In the genomic region with DNA sequence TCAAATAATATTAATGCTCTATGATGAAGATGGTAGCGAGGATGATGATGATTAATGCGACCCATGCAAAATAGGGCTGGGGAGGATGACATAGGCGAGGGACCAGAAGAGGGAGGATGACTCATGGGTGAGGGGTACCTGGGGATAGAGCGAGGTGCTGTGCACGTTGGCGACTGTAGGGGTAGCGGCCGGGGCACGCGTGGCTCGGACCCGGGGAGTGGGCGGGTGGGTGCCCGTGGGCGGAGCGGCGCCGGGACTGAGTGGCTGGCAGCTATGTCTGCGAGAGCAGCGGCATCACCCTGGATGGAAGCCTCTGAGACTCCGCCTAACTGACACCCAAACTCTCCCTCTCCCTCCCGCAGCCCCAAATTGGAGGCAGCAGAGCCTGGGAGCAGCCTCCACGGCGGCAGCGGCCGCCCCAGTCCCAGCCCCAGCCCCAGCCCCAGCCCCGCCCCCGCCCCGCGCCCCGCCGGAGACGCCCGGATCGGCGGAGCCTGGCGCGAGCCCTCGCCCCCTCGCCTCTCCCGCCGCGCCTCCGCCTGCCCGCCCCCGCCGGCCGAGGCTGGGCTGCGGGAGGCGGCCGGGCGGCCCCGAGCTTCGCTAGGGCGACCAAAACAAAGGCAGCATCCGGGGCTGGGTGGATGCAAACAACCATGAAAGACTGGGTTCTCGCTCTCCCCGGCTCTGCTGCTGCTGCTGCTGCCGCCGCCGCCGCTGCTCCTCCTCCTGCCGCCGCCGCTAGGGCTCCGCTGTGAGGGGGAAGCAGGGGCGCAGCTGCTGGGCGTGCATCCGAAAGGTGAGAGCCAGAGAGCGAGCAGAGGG, we compare ENCODE assay signal across 1 cellular context.
TF ChIP-seq lines count a peak whose summit lies in the region.

TSS of gene RIMS1 (plus strand) at position 367 of the 822 bp plus-strand sequence. CDS start 474 bp downstream, outside the sequence.

TF ChIP-seq in HEK293, 187 proteins besides CTCF, POLR2A, EP300 and RAD21 (continued from another document and continues in another):
- TF ChIP-seq ZNF23 (tag by site-specific recombination; IDR thresholded peaks at IDR 0.05; ENCODE audit: borderline replicate concordance) = no peak
- no peak for TF ChIP-seq ZNF169 (tag by site-specific recombination; IDR thresholded peaks at IDR 0.05)
- no peak for TF ChIP-seq ZNF433 (tag by site-specific recombination; IDR thresholded peaks at IDR 0.05; ENCODE audit: low read depth)
- TF ChIP-seq ZBTB26 (tag by site-specific recombination; optimal IDR thresholded peaks at IDR 0.05) = peak; percentile 61
- no peak for TF ChIP-seq ZNF18 (tag by site-specific recombination; IDR thresholded peaks at IDR 0.05)
- TF ChIP-seq ZNF555 (tag by site-specific recombination; conservative IDR thresholded peaks at IDR 0.05) = no peak
- TF ChIP-seq SP3 (tag by site-specific recombination; IDR thresholded peaks at IDR 0.05) = peak; percentile 18; the same call in 1 of the 2 replicates
- no peak for TF ChIP-seq KLF16 (tag by site-specific recombination; IDR thresholded peaks at IDR 0.05)
- peak; percentile 5; the same call in 1 of the 2 replicates for TF ChIP-seq SP2 (tag by site-specific recombination; IDR thresholded peaks at IDR 0.05)
- no peak for TF ChIP-seq TCF7L2 (IDR thresholded peaks at IDR 0.05; ENCODE audit: borderline replicate concordance, low read depth, low read length)
- TF ChIP-seq, protein P1, sequence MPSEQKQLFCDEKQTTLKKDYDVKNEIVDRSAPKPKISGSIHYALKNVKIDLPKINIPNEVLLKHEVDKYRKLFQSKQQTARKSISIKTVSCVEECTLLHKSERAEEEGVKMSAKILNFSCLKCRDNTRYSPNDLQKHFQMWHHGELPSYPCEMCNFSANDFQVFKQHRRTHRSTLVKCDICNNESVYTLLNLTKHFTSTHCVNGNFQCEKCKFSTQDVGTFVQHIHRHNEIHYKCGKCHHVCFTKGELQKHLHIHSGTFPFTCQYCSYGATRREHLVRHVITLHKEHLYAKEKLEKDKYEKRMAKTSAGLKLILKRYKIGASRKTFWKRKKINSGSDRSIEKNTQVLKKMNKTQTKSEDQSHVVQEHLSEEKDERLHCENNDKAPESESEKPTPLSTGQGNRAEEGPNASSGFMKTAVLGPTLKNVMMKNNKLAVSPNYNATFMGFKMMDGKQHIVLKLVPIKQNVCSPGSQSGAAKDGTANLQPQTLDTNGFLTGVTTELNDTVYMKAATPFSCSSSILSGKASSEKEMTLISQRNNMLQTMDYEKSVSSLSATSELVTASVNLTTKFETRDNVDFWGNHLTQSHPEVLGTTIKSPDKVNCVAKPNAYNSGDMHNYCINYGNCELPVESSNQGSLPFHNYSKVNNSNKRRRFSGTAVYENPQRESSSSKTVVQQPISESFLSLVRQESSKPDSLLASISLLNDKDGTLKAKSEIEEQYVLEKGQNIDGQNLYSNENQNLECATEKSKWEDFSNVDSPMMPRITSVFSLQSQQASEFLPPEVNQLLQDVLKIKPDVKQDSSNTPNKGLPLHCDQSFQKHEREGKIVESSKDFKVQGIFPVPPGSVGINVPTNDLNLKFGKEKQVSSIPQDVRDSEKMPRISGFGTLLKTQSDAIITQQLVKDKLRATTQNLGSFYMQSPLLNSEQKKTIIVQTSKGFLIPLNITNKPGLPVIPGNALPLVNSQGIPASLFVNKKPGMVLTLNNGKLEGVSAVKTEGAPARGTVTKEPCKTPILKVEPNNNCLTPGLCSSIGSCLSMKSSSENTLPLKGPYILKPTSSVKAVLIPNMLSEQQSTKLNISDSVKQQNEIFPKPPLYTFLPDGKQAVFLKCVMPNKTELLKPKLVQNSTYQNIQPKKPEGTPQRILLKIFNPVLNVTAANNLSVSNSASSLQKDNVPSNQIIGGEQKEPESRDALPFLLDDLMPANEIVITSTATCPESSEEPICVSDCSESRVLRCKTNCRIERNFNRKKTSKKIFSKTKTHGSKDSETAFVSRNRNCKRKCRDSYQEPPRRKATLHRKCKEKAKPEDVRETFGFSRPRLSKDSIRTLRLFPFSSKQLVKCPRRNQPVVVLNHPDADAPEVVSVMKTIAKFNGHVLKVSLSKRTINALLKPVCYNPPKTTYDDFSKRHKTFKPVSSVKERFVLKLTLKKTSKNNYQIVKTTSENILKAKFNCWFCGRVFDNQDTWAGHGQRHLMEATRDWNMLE (tag by site-specific recombination; conservative IDR thresholded peaks at IDR 0.05; ENCODE audit: low read depth) = no peak
- TF ChIP-seq ZFHX2 (tag by site-specific recombination; conservative IDR thresholded peaks at IDR 0.05) = peak; percentile 69
- no peak for TF ChIP-seq ZNF571 (tag by site-specific recombination; IDR thresholded peaks at IDR 0.05)
- no peak; the same call in 1 of the 2 replicates for TF ChIP-seq ZNF600 (tag by site-specific recombination; IDR thresholded peaks at IDR 0.05)
- TF ChIP-seq, protein P2, sequence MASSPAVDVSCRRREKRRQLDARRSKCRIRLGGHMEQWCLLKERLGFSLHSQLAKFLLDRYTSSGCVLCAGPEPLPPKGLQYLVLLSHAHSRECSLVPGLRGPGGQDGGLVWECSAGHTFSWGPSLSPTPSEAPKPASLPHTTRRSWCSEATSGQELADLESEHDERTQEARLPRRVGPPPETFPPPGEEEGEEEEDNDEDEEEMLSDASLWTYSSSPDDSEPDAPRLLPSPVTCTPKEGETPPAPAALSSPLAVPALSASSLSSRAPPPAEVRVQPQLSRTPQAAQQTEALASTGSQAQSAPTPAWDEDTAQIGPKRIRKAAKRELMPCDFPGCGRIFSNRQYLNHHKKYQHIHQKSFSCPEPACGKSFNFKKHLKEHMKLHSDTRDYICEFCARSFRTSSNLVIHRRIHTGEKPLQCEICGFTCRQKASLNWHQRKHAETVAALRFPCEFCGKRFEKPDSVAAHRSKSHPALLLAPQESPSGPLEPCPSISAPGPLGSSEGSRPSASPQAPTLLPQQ (tag by site-specific recombination; IDR thresholded peaks at IDR 0.05) = no peak
- no peak for TF ChIP-seq ZNF211 (tag by site-specific recombination; IDR thresholded peaks at IDR 0.05; ENCODE audit: low read depth)
- TF ChIP-seq ZSCAN23 (tag by site-specific recombination; IDR thresholded peaks at IDR 0.05) = no peak
- no peak for TF ChIP-seq ZNF548 (tag by site-specific recombination; IDR thresholded peaks at IDR 0.05)
- 0 out of 2 replicates have a peak, but pooled peaks have one; percentile 7 for TF ChIP-seq ZBTB10 (tag by site-specific recombination; IDR thresholded peaks at IDR 0.05)
- TF ChIP-seq, protein P3, sequence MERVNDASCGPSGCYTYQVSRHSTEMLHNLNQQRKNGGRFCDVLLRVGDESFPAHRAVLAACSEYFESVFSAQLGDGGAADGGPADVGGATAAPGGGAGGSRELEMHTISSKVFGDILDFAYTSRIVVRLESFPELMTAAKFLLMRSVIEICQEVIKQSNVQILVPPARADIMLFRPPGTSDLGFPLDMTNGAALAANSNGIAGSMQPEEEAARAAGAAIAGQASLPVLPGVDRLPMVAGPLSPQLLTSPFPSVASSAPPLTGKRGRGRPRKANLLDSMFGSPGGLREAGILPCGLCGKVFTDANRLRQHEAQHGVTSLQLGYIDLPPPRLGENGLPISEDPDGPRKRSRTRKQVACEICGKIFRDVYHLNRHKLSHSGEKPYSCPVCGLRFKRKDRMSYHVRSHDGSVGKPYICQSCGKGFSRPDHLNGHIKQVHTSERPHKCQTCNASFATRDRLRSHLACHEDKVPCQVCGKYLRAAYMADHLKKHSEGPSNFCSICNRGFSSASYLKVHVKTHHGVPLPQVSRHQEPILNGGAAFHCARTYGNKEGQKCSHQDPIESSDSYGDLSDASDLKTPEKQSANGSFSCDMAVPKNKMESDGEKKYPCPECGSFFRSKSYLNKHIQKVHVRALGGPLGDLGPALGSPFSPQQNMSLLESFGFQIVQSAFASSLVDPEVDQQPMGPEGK (tag by site-specific recombination; IDR thresholded peaks at IDR 0.05) = no peak
- TF ChIP-seq WT1 (tag by site-specific recombination; IDR thresholded peaks at IDR 0.05) = no peak
- TF ChIP-seq ZBTB48 (tag by site-specific recombination; IDR thresholded peaks at IDR 0.05) = peak; percentile 63; the same call in 1 of the 2 replicates
- TF ChIP-seq ZNF132 (tag by site-specific recombination; IDR thresholded peaks at IDR 0.05; ENCODE audit: borderline replicate concordance) = no peak
- no peak for TF ChIP-seq ZNF76 (tag by site-specific recombination; IDR thresholded peaks at IDR 0.05; ENCODE audit: borderline replicate concordance, low read depth)
- 0 out of 2 replicates have a peak, but pooled peaks have one; percentile 8 for TF ChIP-seq ZNF341 (tag by site-specific recombination; IDR thresholded peaks at IDR 0.05; ENCODE audit: low read depth)
- no peak for TF ChIP-seq ZNF362 (tag by site-specific recombination; IDR thresholded peaks at IDR 0.05)
- no peak for TF ChIP-seq ZNF776 (tag by site-specific recombination; IDR thresholded peaks at IDR 0.05; ENCODE audit: borderline replicate concordance)
- 0 out of 2 replicates have a peak, but pooled peaks have one; percentile 7 for TF ChIP-seq MEIS1 (CRISPR knock-in tag; IDR thresholded peaks at IDR 0.05; ENCODE audit: borderline replicate concordance)
- no peak for TF ChIP-seq ZBTB21 (tag by site-specific recombination; IDR thresholded peaks at IDR 0.05)
- no peak for TF ChIP-seq ZNF223 (tag by site-specific recombination; IDR thresholded peaks at IDR 0.05)
- no peak for TF ChIP-seq ZSCAN18 (tag by site-specific recombination; IDR thresholded peaks at IDR 0.05)
- TF ChIP-seq GLI2 (tag by site-specific recombination; IDR thresholded peaks at IDR 0.05; ENCODE audit: borderline replicate concordance, low read depth) = no peak
- TF ChIP-seq ZNF214 (tag by site-specific recombination; IDR thresholded peaks at IDR 0.05; ENCODE audit: borderline replicate concordance) = no peak
- TF ChIP-seq ZNF157 (tag by site-specific recombination; IDR thresholded peaks at IDR 0.05) = no peak
- TF ChIP-seq, protein P4, sequence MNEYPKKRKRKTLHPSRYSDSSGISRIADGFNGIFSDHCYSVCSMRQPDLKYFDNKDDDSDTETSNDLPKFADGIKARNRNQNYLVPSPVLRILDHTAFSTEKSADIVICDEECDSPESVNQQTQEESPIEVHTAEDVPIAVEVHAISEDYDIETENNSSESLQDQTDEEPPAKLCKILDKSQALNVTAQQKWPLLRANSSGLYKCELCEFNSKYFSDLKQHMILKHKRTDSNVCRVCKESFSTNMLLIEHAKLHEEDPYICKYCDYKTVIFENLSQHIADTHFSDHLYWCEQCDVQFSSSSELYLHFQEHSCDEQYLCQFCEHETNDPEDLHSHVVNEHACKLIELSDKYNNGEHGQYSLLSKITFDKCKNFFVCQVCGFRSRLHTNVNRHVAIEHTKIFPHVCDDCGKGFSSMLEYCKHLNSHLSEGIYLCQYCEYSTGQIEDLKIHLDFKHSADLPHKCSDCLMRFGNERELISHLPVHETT (tag by site-specific recombination; IDR thresholded peaks at IDR 0.05) = no peak
- no peak for TF ChIP-seq ZNF521 (tag by site-specific recombination; IDR thresholded peaks at IDR 0.05)
- peak; percentile 69 for TF ChIP-seq ZBTB8A (tag by site-specific recombination; IDR thresholded peaks at IDR 0.05)
